In genomic region chr1:17520473-17521319, GRCh38 we compare ENCODE assay signal across 21 cellular contexts. TPM values are rescaled to one million over a fixed set of nuclear protein-coding genes. Genes with fewer than 3 reads are reported as not detected.
DNase-seq lines count a peak whose midpoint lies in the region; ATAC-seq and TF ChIP-seq lines count a peak whose summit lies in the region.
"Had no signal": no experiment of that assay in that cellular context is flagged by ENCODE, and none has a peak within 500 bp of the region (broad histone marks: within the 10 kb centered on the region; RNA-seq: fewer than 3 reads in every experiment).

No MANE protein-coding gene starts in this region.

- no peaks in the 10 kb centered on the region for H4K20me1 ChIP-seq in osteoblast (ENCODE audit: insufficient read depth, low read length)

- H3K4me3 ChIP-seq in RWPE2 (ENCODE audit: severe bottlenecking) (no peak overlapping the region), osteoblast (ENCODE audit: insufficient read depth, low read length) (no peak overlapping the region)
- H3K4me3 ChIP-seq: body of pancreas, coronary artery, lung had no signal

- no peak overlapping the region for H3K4me2 ChIP-seq in osteoblast (ENCODE audit: insufficient read depth, low read length)

- no peak for ATAC-seq in RWPE2 (ENCODE audit: low read depth)
- peak; percentile 36 for ATAC-seq in esophagus mucosa
- no peak for ATAC-seq in HG03342 (IDR thresholded peaks at IDR 0.05; ENCODE audit: unreplicated experiment)
- ATAC-seq: effector memory CD8-positive, alpha-beta T cell; stimulated activated effector memory CD8-positive, alpha-beta T cell treated with anti-CD3 and anti-CD28 coated beads, Interleukin-12 subunit alpha, Interleukin-12 subunit beta, amount 100 ng/mL, for 72 hours had no signal

- H3K9me3 ChIP-seq in RWPE2 (ENCODE audit: severe bottlenecking): no peaks in the 10 kb centered on the region
- H3K9me3 ChIP-seq in osteoblast (ENCODE audit: low read depth, low read length): no peaks in the 10 kb centered on the region
- H3K9me3 ChIP-seq: body of pancreas had no signal

- no peaks in the 10 kb centered on the region for H3K79me2 ChIP-seq in osteoblast (ENCODE audit: insufficient read depth, low read length)

- TF ChIP-seq CTCF in RWPE2 (IDR thresholded peaks at IDR 0.05; ENCODE audit: poor library complexity, severe bottlenecking) (no peak), osteoblast (IDR thresholded peaks at IDR 0.05; ENCODE audit: extremely low read depth, low read depth, low read length) (no peak)

- DNase-seq in RWPE2 (ENCODE audit: low spot score) (no peak), osteoblast (ENCODE audit: insufficient read length, low spot score, missing footprints) (peak; percentile 44), NOMO-1 (lab: John Stamatoyannopoulos, UW; ENCODE audit: unreplicated experiment in 2 of 2) (no peak), midbrain (lab: John Stamatoyannopoulos, UW) (no peak), inferior parietal cortex (ENCODE audit: extremely low spot score) (no peak)
- DNase-seq: activated CD4-positive, alpha-beta T cell treated with anti-CD3 and anti-CD28 coated beads, Interleukin-2, amount 10 ng/mL, durations not matched to agents 7 days and 5 days; activated naive CD4-positive, alpha-beta T cell; activated T-cell treated with anti-CD3 and anti-CD28 coated beads, Interleukin-2, amount 50 U/mL, for 48 hours; effector memory CD8-positive, alpha-beta T cell; NCI-H1048; NCI-H1930; NCI-H69; occipital lobe; retina; stimulated activated CD4-positive, alpha-beta T cell treated with anti-CD3 and anti-CD28 coated beads, Interleukin-2, amount 100 ng/mL, for 48 hours had no signal

- peak overlapping the region; percentile 8 for H3K27ac ChIP-seq in RWPE2 (ENCODE audit: poor library complexity, severe bottlenecking)
- no peak overlapping the region for H3K27ac ChIP-seq in osteoblast (ENCODE audit: low read depth, low read length)
- H3K27ac ChIP-seq: coronary artery had no signal

- H3K36me3 ChIP-seq in RWPE2 (ENCODE audit: low read depth) (no peaks in the 10 kb centered on the region), osteoblast (ENCODE audit: insufficient read depth, low read length) (no peaks in the 10 kb centered on the region)

- H3K27me3 ChIP-seq in RWPE2 (ENCODE audit: insufficient read depth, poor library complexity, severe bottlenecking) (no peaks in the 10 kb centered on the region), osteoblast (ENCODE audit: insufficient read depth, low read length) (peaks cover 13% of the 10 kb centered on the region)
- H3K27me3 ChIP-seq: body of pancreas had no signal

- H3K4me1 ChIP-seq in RWPE2 (ENCODE audit: insufficient read depth, poor library complexity, severe bottlenecking) (peaks cover 8% of the 10 kb centered on the region), osteoblast (ENCODE audit: insufficient read depth, low read length) (peaks cover 2% of the 10 kb centered on the region)

- no peak overlapping the region for H2AFZ ChIP-seq in osteoblast (ENCODE audit: low read length)

RNA-seq across cellular contexts. Expression of gene ARHGEF10L, which starts 18.8 kb away (rescaled TPM):
- total RNA-seq in esophagus mucosa (28.3 TPM), osteoblast (33.3 and 39.1 TPM in 2 replicates)
- total RNA-seq: activated CD4-positive, alpha-beta T cell treated with anti-CD3 and anti-CD28 coated beads, Interleukin-2, amount 10 ng/mL, durations not matched to agents 7 days and 5 days had no signal
